ENCODE assay signal across 1 cellular context in genomic region chr7:141362580-141363435, GRCh38.
TF ChIP-seq lines count a peak whose summit lies in the region.

No MANE protein-coding gene starts in this region.

TF ChIP-seq in SK-N-SH, 30 proteins besides CTCF, POLR2A, EP300 and RAD21 (continued from another document):
- TF ChIP-seq ZBTB33 (IDR thresholded peaks at IDR 0.05; ENCODE audit: borderline replicate concordance, low read depth) (no peak), TEAD4 (IDR thresholded peaks at IDR 0.05; ENCODE audit: borderline replicate concordance, insufficient read depth) (no peak), FOXM1 (IDR thresholded peaks at IDR 0.05; ENCODE audit: low read depth) (no peak)
